Comparison of ENCODE assay signal across 1 cellular context in the genomic region with DNA sequence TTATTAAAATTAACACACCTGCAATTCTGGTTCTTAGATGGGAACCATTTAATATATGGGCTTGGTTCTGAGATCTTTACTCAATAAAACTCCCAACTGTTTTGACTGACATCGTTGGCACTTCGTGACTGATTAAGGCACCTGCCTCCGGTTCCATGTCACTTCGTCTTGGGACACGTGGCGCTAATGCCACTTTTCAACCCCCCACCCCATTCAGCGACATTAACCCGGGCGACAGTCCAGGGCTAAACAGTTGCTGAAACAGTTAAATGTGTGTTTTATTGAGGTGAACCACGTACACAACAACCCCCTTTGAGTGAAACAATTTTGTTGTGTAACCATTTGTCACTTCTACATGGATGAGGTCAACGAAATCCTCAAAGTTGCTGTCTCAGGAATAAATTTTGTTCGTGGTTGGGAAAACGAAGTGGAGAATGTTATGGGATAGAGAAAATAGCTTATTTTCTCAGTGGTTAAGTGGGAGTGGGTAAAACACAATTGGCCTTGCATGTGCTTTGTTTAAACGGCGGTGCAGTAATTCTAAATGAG.
A peak's percentile ranks its signal among the peaks of the same experiment; 100 is the strongest.
TF ChIP-seq lines count a peak whose summit lies in the region.

No MANE protein-coding gene starts in this region.

TF ChIP-seq in WTC11, 78 proteins besides CTCF, POLR2A, EP300 and RAD21 (continued from another document):
- TF ChIP-seq AFF4 (CRISPR knock-in tag; IDR thresholded peaks at IDR 0.05; ENCODE audit: borderline replicate concordance) (no peak), ETV6 (CRISPR knock-in tag; IDR thresholded peaks at IDR 0.05) (no peak), PRDM15 (CRISPR knock-in tag; IDR thresholded peaks at IDR 0.05) (no peak), ZNF317 (CRISPR knock-in tag; IDR thresholded peaks at IDR 0.05; ENCODE audit: borderline replicate concordance, low read depth) (no peak), ZSCAN18 (CRISPR knock-in tag; IDR thresholded peaks at IDR 0.05) (no peak), ZNF423 (CRISPR knock-in tag; IDR thresholded peaks at IDR 0.05) (no peak), ZNF121 (CRISPR knock-in tag; IDR thresholded peaks at IDR 0.05) (no peak), HMGA2 (CRISPR knock-in tag; IDR thresholded peaks at IDR 0.05) (no peak), FOXP4 (CRISPR knock-in tag; IDR thresholded peaks at IDR 0.05) (no peak), ZNF263 (CRISPR knock-in tag; IDR thresholded peaks at IDR 0.05; ENCODE audit: low read depth) (no peak), ZBTB21 (CRISPR knock-in tag; IDR thresholded peaks at IDR 0.05; ENCODE audit: borderline replicate concordance) (no peak), MYBL2 (CRISPR knock-in tag; IDR thresholded peaks at IDR 0.05) (no peak), ESRRA (CRISPR knock-in tag; IDR thresholded peaks at IDR 0.05; ENCODE audit: borderline replicate concordance) (no peak), EMX1 (CRISPR knock-in tag; IDR thresholded peaks at IDR 0.05) (no peak), ZNF671 (CRISPR knock-in tag; IDR thresholded peaks at IDR 0.05) (no peak), ZBTB43 (CRISPR knock-in tag; IDR thresholded peaks at IDR 0.05) (no peak), ATF1 (CRISPR knock-in tag; IDR thresholded peaks at IDR 0.05) (0 out of 2 replicates have a peak, but pooled peaks have one; percentile 7), TEAD4 (CRISPR knock-in tag; IDR thresholded peaks at IDR 0.05) (no peak)
- TF ChIP-seq, protein P1, sequence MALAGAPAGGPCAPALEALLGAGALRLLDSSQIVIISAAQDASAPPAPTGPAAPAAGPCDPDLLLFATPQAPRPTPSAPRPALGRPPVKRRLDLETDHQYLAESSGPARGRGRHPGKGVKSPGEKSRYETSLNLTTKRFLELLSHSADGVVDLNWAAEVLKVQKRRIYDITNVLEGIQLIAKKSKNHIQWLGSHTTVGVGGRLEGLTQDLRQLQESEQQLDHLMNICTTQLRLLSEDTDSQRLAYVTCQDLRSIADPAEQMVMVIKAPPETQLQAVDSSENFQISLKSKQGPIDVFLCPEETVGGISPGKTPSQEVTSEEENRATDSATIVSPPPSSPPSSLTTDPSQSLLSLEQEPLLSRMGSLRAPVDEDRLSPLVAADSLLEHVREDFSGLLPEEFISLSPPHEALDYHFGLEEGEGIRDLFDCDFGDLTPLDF (CRISPR knock-in tag; IDR thresholded peaks at IDR 0.05), result no peak
- TF ChIP-seq, protein P2, sequence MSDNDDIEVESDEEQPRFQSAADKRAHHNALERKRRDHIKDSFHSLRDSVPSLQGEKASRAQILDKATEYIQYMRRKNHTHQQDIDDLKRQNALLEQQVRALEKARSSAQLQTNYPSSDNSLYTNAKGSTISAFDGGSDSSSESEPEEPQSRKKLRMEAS (CRISPR knock-in tag; IDR thresholded peaks at IDR 0.05), result 0 out of 2 replicates have a peak, but pooled peaks have one; percentile 30
